ENCODE assay signal across 8 cellular contexts in the genomic region with DNA sequence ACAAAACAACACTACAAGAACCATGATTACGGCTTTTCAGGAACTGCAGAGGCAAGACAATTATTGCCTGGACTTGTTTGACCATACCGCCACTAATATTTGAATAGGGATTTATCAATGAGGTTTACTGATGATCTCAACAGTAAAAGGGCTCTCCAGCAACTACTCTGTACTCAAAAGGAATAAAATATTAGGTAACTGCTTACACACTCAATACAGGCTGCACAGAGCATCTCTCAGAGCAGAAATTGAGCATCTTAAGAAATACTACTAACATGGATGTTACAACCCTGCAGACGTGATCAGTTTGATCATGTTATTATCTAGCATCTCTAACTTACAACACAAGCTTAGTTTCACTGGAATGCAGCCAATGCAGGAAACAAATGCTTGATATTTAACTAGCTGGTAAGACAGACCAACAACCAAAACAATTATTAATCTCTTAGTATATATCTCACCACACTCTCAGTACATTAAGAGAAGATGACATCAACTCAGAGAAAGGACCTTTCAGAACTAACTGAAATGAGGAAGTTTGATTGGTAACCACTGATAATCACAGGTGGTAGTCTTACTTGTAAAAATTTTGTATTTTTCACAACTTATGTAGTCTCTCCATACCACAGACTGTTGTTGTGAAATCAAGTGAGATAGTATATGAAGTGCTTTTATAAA. TPM values are rescaled to one million over a fixed set of nuclear protein-coding genes. Genes with fewer than 3 reads are reported as not detected.
DNase-seq lines count a peak whose midpoint lies in the region; ATAC-seq and TF ChIP-seq lines count a peak whose summit lies in the region.

No MANE protein-coding gene starts in this region.

- peak; percentile 45 for ATAC-seq in GM19463 (IDR thresholded peaks at IDR 0.05; ENCODE audit: unreplicated experiment)

- DNase-seq in CD1c-positive myeloid dendritic cell (ENCODE audit: extremely low spot score) (peak; percentile 29), HT-29 (ENCODE audit: low spot score) (peak; percentile 49), epithelial cell of esophagus (ENCODE audit: low read depth) (peak; percentile 77), kidney glomerular epithelial cell (lab: John Stamatoyannopoulos, UW) (no peak), AG08395 (ENCODE audit: low spot score) (no peak), HK-2 (ENCODE audit: unreplicated experiment) (no peak)
- no peak for DNase-seq in activated naive CD4-positive, alpha-beta T cell (lab: John Stamatoyannopoulos, UW)

- no peak overlapping the region for H3K4me3 ChIP-seq in epithelial cell of esophagus (ENCODE audit: low read length)

- TF ChIP-seq CTCF in epithelial cell of esophagus (IDR thresholded peaks at IDR 0.05; ENCODE audit: insufficient read depth, low read depth, low read length, missing control alignments) = no peak

RNA-seq across cellular contexts. Expression of a gene that starts 52.2 kb away (rescaled TPM):
- total RNA-seq in HT-29 (2014; rRNA removed; shearing (Covaris generic)) = 59.0 and 66.6 TPM in 2 replicates

Comparison
In these comparisons a context has a peak if more than half of its experiments do, and no peak if none do; other contexts are left out.
1. DNase-seq: peak in CD1c-positive myeloid dendritic cell (single experiment), HT-29 (single experiment) and epithelial cell of esophagus (single experiment); none in kidney glomerular epithelial cell (single experiment), activated naive CD4-positive, alpha-beta T cell (0 of 4), AG08395 (single experiment) and HK-2 (single experiment).